Comparison of ENCODE assay signal across 19 cellular contexts in genomic region chr5:114467729-114468128, GRCh38.
A peak's percentile ranks its signal among the peaks of the same experiment; 100 is the strongest.
DNase-seq lines count a peak whose midpoint lies in the region; ATAC-seq lines count a peak whose summit lies in the region.
"Had no signal": no experiment of that assay in that cellular context is flagged by ENCODE, and none has a peak within 500 bp of the region (broad histone marks: within the 10 kb centered on the region; RNA-seq: fewer than 3 reads in every experiment).

No MANE protein-coding gene starts in this region.

- no peak overlapping the region for H3K4me3 ChIP-seq in effector memory CD4-positive, alpha-beta T cell (ENCODE audit: insufficient read depth, low read depth, low read length, poor library complexity, severe bottlenecking)
- H3K4me3 ChIP-seq: heart right ventricle, tibial nerve had no signal

- ATAC-seq in HG03045 (IDR thresholded peaks at IDR 0.05; ENCODE audit: unreplicated experiment) (no peak), HG03108 (IDR thresholded peaks at IDR 0.05; ENCODE audit: unreplicated experiment) (no peak)
- ATAC-seq: effector memory CD8-positive, alpha-beta T cell; heart right ventricle; right cardiac atrium had no signal

- in situ Hi-C loops in KBM-7 (cut with MboI; ENCODE audit: low pct_unique_long_range_greater_than_20kb, low sequenced_read_pairs) = loop anchor here (25.0 kb wide), 1 partner anchor 570 kb away; no protein-coding TSS in a partner anchor

- DNase-seq in A172 (ENCODE audit: low spot score) = peak; percentile 16
- peak; percentile 17 for DNase-seq in KBM-7
- peak; percentile 19 for DNase-seq in RKO (ENCODE audit: low spot score)
- DNase-seq in kidney tubule cell (ENCODE audit: low spot score) = peak; percentile 43
- no peak for DNase-seq in effector memory CD4-positive, alpha-beta T cell
- DNase-seq in cerebellum (ENCODE audit: low spot score) = no peak
- DNase-seq: activated CD4-positive, alpha-beta T cell treated with anti-CD3 and anti-CD28 coated beads for 1 hour; DMS79; effector memory CD8-positive, alpha-beta T cell; heart right ventricle; NCI-H2081; NCI-H69; right cardiac atrium; stimulated activated naive CD4-positive, alpha-beta T cell treated with Interleukin-2 at 50 U/mL for 16 hours had no signal

- H3K27me3 ChIP-seq in effector memory CD4-positive, alpha-beta T cell (replicated peaks; ENCODE audit: control insufficient read depth, insufficient read depth, low read length, poor library complexity, severe bottlenecking) = no peaks in the 10 kb centered on the region
- H3K27me3 ChIP-seq: heart right ventricle, neutrophil, tibial nerve had no signal

- no peak overlapping the region for H3K27ac ChIP-seq in effector memory CD4-positive, alpha-beta T cell (ENCODE audit: insufficient read depth, low read length, poor library complexity, severe bottlenecking)
- H3K27ac ChIP-seq: heart right ventricle, neutrophil, RWPE1, tibial nerve had no signal

- no peaks in the 10 kb centered on the region for H3K4me1 ChIP-seq in effector memory CD4-positive, alpha-beta T cell (ENCODE audit: control insufficient read depth, insufficient read depth, low read length, poor library complexity, severe bottlenecking)
- H3K4me1 ChIP-seq: heart right ventricle had no signal

- H3K9me3 ChIP-seq in effector memory CD4-positive, alpha-beta T cell (ENCODE audit: control insufficient read depth, low read length) = no peaks in the 10 kb centered on the region
- H3K9me3 ChIP-seq: heart right ventricle, neutrophil, tibial nerve had no signal

- H3K36me3 ChIP-seq in effector memory CD4-positive, alpha-beta T cell (ENCODE audit: control insufficient read depth, insufficient read depth, low read length) = no peaks in the 10 kb centered on the region
- H3K36me3 ChIP-seq: heart right ventricle, neutrophil, tibial nerve had no signal

Comparison
In these comparisons a context has a peak if more than half of its experiments do, and no peak if none do; other contexts are left out.
1. DNase-seq: peak in A172 (single experiment), KBM-7 (single experiment), RKO (single experiment) and kidney tubule cell (single experiment); none in effector memory CD4-positive, alpha-beta T cell (0 of 3) and cerebellum (single experiment).